In genomic region chr9:90062982-90063381, GRCh38 we compare ENCODE assay signal across 17 cellular contexts.
"Had no signal": no experiment of that assay in that cellular context is flagged by ENCODE, and none has a peak within 500 bp of the region (broad histone marks: within the 10 kb centered on the region; RNA-seq: fewer than 3 reads in every experiment).

No MANE protein-coding gene starts in this region.

- H3K27ac ChIP-seq: colonic mucosa, esophagus squamous epithelium, foreskin keratinocyte, hepatocyte, right atrium auricular region, sigmoid colon, suprapubic skin, thyroid gland had no signal

- DNase-seq: colonic mucosa; dermis blood vessel endothelial cell; esophagus squamous epithelium; foreskin keratinocyte; head of caudate nucleus; left colon; mesendoderm; naive thymus-derived CD4-positive, alpha-beta T cell; nephron progenitor cell; sigmoid colon; small intestine; stimulated activated CD4-positive, alpha-beta T cell treated with anti-CD3 and anti-CD28 coated beads, Interleukin-12 subunit alpha, Interleukin-12 subunit beta, amount 100 ng/mL, for 4 hours; stimulated activated naive CD4-positive, alpha-beta T cell; thyroid gland had no signal

- H3K4me2 ChIP-seq: hepatocyte had no signal

- H3K9me3 ChIP-seq: colonic mucosa, esophagus squamous epithelium, right atrium auricular region, sigmoid colon, suprapubic skin, thyroid gland had no signal

- H3K27me3 ChIP-seq: colonic mucosa, esophagus squamous epithelium, foreskin keratinocyte, hepatocyte, right atrium auricular region, sigmoid colon, suprapubic skin, thyroid gland had no signal

- H3K4me1 ChIP-seq: colonic mucosa, foreskin keratinocyte, right atrium auricular region, sigmoid colon, suprapubic skin had no signal

- H3K36me3 ChIP-seq: colonic mucosa, esophagus squamous epithelium, right atrium auricular region, sigmoid colon, suprapubic skin, thyroid gland had no signal

- ATAC-seq: foreskin keratinocyte; left colon; naive thymus-derived CD4-positive, alpha-beta T cell had no signal

- H3K79me2 ChIP-seq: hepatocyte had no signal

- H2AFZ ChIP-seq: hepatocyte had no signal

- H3K4me3 ChIP-seq: colonic mucosa, esophagus squamous epithelium, hepatocyte, right atrium auricular region, sigmoid colon, suprapubic skin, thyroid gland had no signal
